In the genomic region with DNA sequence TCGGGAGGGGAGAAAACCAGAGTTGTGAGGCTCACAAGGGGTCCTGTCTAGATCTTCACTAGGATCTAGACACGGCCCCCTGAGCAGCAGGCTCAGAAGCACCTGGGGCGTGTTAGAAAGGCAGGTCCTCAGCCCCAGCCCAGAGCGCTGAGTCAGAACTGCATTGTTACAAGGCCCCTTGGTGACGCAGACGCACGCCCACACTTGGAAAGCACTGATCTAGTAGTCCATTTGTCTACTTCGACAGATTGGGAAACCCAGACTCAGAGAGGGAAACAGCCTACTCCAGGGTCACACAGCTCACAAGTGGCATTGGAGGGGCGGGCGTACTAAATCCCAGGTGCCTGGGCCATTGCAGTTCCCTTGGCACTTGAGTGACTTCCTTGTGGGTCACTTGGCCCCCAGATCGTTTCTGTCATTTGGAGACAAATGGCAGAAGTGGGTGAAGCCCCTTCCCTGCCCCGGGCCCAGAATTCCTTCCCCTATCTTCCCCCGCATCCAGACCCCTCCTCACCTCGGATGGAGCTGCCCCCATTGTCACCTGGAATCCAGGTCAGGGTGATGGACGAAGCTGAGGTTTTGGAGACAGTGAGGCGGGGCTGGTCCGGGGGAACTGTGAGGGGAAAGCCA, we compare ENCODE assay signal across 1 cellular context.
TF ChIP-seq lines count a peak whose summit lies in the region.

No MANE protein-coding gene starts in this region.

TF ChIP-seq in GM12878, 131 proteins besides CTCF, POLR2A, EP300 and RAD21 (continued from another document):
- TF ChIP-seq, protein P1, sequence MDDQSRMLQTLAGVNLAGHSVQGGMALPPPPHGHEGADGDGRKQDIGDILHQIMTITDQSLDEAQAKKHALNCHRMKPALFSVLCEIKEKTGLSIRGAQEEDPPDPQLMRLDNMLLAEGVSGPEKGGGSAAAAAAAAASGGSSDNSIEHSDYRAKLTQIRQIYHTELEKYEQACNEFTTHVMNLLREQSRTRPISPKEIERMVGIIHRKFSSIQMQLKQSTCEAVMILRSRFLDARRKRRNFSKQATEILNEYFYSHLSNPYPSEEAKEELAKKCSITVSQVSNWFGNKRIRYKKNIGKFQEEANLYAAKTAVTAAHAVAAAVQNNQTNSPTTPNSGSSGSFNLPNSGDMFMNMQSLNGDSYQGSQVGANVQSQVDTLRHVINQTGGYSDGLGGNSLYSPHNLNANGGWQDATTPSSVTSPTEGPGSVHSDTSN (IDR thresholded peaks at IDR 0.05; ENCODE audit: insufficient replicate concordance, low read depth, low read length), result peak; percentile 44
- TF ChIP-seq POLR2AphosphoS5 (IDR thresholded peaks at IDR 0.05; ENCODE audit: low read length) (no peak), JUND (IDR thresholded peaks at IDR 0.05; ENCODE audit: low read depth, low read length) (no peak), ASH2L (IDR thresholded peaks at IDR 0.05; ENCODE audit: borderline replicate concordance, low read depth) (no peak), CBX3 (IDR thresholded peaks at IDR 0.05; ENCODE audit: borderline replicate concordance, low read depth) (no peak), GATAD2B (conservative IDR thresholded peaks at IDR 0.05; ENCODE audit: low read depth) (no peak), IKZF2 (IDR thresholded peaks at IDR 0.05) (no peak), KDM1A (IDR thresholded peaks at IDR 0.05; ENCODE audit: borderline replicate concordance) (no peak), SUZ12 (IDR thresholded peaks at IDR 0.05; ENCODE audit: unreplicated experiment) (no peak), JUNB (IDR thresholded peaks at IDR 0.05) (peak; percentile 89), SREBF1 (IDR thresholded peaks at IDR 0.05; ENCODE audit: low read length) (no peak), NFXL1 (IDR thresholded peaks at IDR 0.05; ENCODE audit: borderline replicate concordance) (no peak), SP1 (IDR thresholded peaks at IDR 0.05; ENCODE audit: low read depth, low read length) (peak; percentile 35), TCF3 (IDR thresholded peaks at IDR 0.05; ENCODE audit: borderline replicate concordance, insufficient read depth, low read depth, low read length) (no peak), MYB (IDR thresholded peaks at IDR 0.05; ENCODE audit: borderline replicate concordance, low read depth, low read length) (no peak), CREM (IDR thresholded peaks at IDR 0.05; ENCODE audit: low read depth) (peak; percentile 91), SMARCA5 (IDR thresholded peaks at IDR 0.05) (peak; percentile 87; the same call in 1 of the 2 replicates), YY1 (IDR thresholded peaks at IDR 0.05; ENCODE audit: low read depth, low read length) (no peak), CBX5 (IDR thresholded peaks at IDR 0.05; ENCODE audit: low read depth) (no peak), EGR1 (IDR thresholded peaks at IDR 0.05; ENCODE audit: borderline replicate concordance in 1 of 2, low read depth in 2 of 2, low read length in 2 of 2) (peak in 1 of 2 experiments; percentile 48; a peak in 1 of 3 replicates), CREB1 (IDR thresholded peaks at IDR 0.05; ENCODE audit: low read depth) (peak; percentile 71), PAX5 (IDR thresholded peaks at IDR 0.05; ENCODE audit: borderline replicate concordance, low read depth, low read length) (peak; percentile 70; the same call in 1 of the 2 replicates), CHD4 (IDR thresholded peaks at IDR 0.05) (no peak), IKZF1 (conservative IDR thresholded peaks at IDR 0.05) (peak; percentile 56; the same call in 1 of the 2 replicates), TCF12 (IDR thresholded peaks at IDR 0.05; ENCODE audit: low read depth, low read length) (peak; percentile 64; the same call in 1 of the 2 replicates), POU2F2 (IDR thresholded peaks at IDR 0.05; ENCODE audit: borderline replicate concordance, low read depth, low read length) (no peak), SRF (IDR thresholded peaks at IDR 0.05; ENCODE audit: low read depth in 2 of 2, low read length in 2 of 2) (no peak), BCL11A (IDR thresholded peaks at IDR 0.05; ENCODE audit: low read depth, low read length) (peak; percentile 56; the same call in 1 of the 2 replicates), DPF2 (IDR thresholded peaks at IDR 0.05) (peak; percentile 70; the same call in 1 of the 2 replicates)
- TF ChIP-seq, protein P2, sequence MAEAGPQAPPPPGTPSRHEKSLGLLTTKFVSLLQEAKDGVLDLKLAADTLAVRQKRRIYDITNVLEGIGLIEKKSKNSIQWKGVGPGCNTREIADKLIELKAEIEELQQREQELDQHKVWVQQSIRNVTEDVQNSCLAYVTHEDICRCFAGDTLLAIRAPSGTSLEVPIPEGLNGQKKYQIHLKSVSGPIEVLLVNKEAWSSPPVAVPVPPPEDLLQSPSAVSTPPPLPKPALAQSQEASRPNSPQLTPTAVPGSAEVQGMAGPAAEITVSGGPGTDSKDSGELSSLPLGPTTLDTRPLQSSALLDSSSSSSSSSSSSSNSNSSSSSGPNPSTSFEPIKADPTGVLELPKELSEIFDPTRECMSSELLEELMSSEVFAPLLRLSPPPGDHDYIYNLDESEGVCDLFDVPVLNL (IDR thresholded peaks at IDR 0.05; ENCODE audit: low read depth, low read length), result no peak
